Comparison of ENCODE assay signal across 14 cellular contexts in the genomic region with DNA sequence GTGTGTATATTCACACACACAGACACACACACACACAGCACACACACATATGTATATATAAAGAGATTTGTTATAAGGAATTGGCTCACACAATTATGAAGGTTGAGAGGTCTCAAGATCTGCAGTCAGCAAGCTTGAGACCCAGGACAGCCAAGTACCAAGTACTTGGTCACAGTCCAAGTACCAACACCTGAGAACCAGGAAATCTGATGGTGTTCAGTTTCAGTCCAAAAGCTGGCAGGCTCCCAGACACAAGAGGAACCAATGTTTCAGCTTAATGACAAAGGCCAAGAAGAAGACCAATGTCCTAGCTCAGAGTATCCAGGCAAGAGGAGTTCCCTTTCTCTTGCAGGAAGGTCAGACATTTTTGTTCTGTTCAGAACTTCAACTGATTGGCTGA.
"Had no signal": no experiment of that assay in that cellular context is flagged by ENCODE, and none has a peak within 500 bp of the region (broad histone marks: within the 10 kb centered on the region; RNA-seq: fewer than 3 reads in every experiment).

No MANE protein-coding gene starts in this region.

- H3K4me3 Mint-ChIP-seq: activated T-helper 17 cell treated with anti-CD3 and anti-CD28 coated beads, Interleukin-2, amount 50 U/mL, for 72 hours; effector memory CD8-positive, alpha-beta T cell; neural progenitor cell; stimulated activated naive CD8-positive, alpha-beta T cell treated with anti-CD3 and anti-CD28 coated beads, Interleukin-15, amount 100 ng/mL, for 72 hours had no signal

- DNase-seq: activated CD4-positive, alpha-beta T cell treated with anti-CD3 and anti-CD28 coated beads, Interleukin-2, amount 50 U/mL, for 4 hours; activated CD4-positive, CD25-positive, alpha-beta regulatory T cell treated with anti-CD3 and anti-CD28 coated beads, Interleukin-2, amount 50 U/mL, for 72 hours; activated naive CD4-positive, alpha-beta T cell treated with Interleukin-2 at 50 U/mL for 16 hours; activated T-cell treated with anti-CD3 and anti-CD28 coated beads for 4 hours; anterior cingulate cortex; dermis blood vessel endothelial cell; effector memory CD8-positive, alpha-beta T cell; foreskin keratinocyte; kidney glomerular epithelial cell; stimulated activated naive CD8-positive, alpha-beta T cell treated with anti-CD3 and anti-CD28 coated beads, Interleukin-15, amount 100 ng/mL, for 72 hours; testis had no signal

- H3K9me3 Mint-ChIP-seq: neural progenitor cell had no signal

- ATAC-seq: activated T-helper 17 cell treated with anti-CD3 and anti-CD28 coated beads, Interleukin-2, amount 50 U/mL, for 72 hours; effector memory CD8-positive, alpha-beta T cell; foreskin keratinocyte; sciatic nerve; stimulated activated naive CD8-positive, alpha-beta T cell treated with anti-CD3 and anti-CD28 coated beads, Interleukin-15, amount 100 ng/mL, for 72 hours had no signal

- H3K27ac Mint-ChIP-seq: activated T-helper 17 cell treated with anti-CD3 and anti-CD28 coated beads, Interleukin-2, amount 50 U/mL, for 72 hours; effector memory CD8-positive, alpha-beta T cell; neural progenitor cell; stimulated activated naive CD8-positive, alpha-beta T cell treated with anti-CD3 and anti-CD28 coated beads, Interleukin-15, amount 100 ng/mL, for 72 hours had no signal

- H3K36me3 Mint-ChIP-seq: neural progenitor cell had no signal

- H3K27me3 Mint-ChIP-seq: activated T-helper 17 cell treated with anti-CD3 and anti-CD28 coated beads, Interleukin-2, amount 50 U/mL, for 72 hours; effector memory CD8-positive, alpha-beta T cell; stimulated activated naive CD8-positive, alpha-beta T cell treated with anti-CD3 and anti-CD28 coated beads, Interleukin-15, amount 100 ng/mL, for 72 hours had no signal

- H3K4me1 Mint-ChIP-seq: activated T-helper 17 cell treated with anti-CD3 and anti-CD28 coated beads, Interleukin-2, amount 50 U/mL, for 72 hours; neural progenitor cell; stimulated activated naive CD8-positive, alpha-beta T cell treated with anti-CD3 and anti-CD28 coated beads, Interleukin-15, amount 100 ng/mL, for 72 hours had no signal
